8 cellular contexts compared by ENCODE assay signal in genomic region chr18:8704361-8705279, GRCh38. TPM values are rescaled to one million over a fixed set of nuclear protein-coding genes. Genes with fewer than 3 reads are reported as not detected.
DNase-seq lines count a peak whose midpoint lies in the region; ATAC-seq and TF ChIP-seq lines count a peak whose summit lies in the region.

No MANE protein-coding gene starts in this region.

- no peaks in the 10 kb centered on the region for H3K9me3 Mint-ChIP-seq in activated naive CD8-positive, alpha-beta T cell treated with anti-CD3 and anti-CD28 coated beads, Interleukin-2, amount 50 U/mL, for 24 hours

- DNase-seq in GM10248 (ENCODE audit: extremely low spot score) = peak; percentile 96
- DNase-seq in NCI-H1092 treated with DMSO at 0.1 percent for 48 hours (lab: John Stamatoyannopoulos, UW) = peak; percentile 89
- DNase-seq in SW 1271 (lab: John Stamatoyannopoulos, UW) = peak; percentile 61 to 63
- DNase-seq in activated naive CD8-positive, alpha-beta T cell treated with anti-CD3 and anti-CD28 coated beads, Interleukin-2, amount 50 U/mL, for 24 hours = peak; percentile 88
- peak; percentile 91 for DNase-seq in cardiac septum (ENCODE audit: low spot score)
- peak; percentile 78 for DNase-seq in pons (ENCODE audit: low spot score)
- peak; percentile 74 to 80 for DNase-seq in tibial nerve (ENCODE audit: low spot score in 2 of 2)

- H3K9me3 ChIP-seq in tibial nerve = no peaks in the 10 kb centered on the region

- H3K4me3 ChIP-seq in tibial nerve = peak overlapping the region; percentile 72 to 81 (median 78)

- peak; percentile 84 for ATAC-seq in HG02678 (IDR thresholded peaks at IDR 0.05; ENCODE audit: unreplicated experiment)
- peak; percentile 90 for ATAC-seq in activated naive CD8-positive, alpha-beta T cell treated with anti-CD3 and anti-CD28 coated beads, Interleukin-2, amount 50 U/mL, for 24 hours

- POLR2A ChIA-PET in GM10248 (lab: Yijun Ruan, JAX) = no interaction called here

- H3K4me1 Mint-ChIP-seq in activated naive CD8-positive, alpha-beta T cell treated with anti-CD3 and anti-CD28 coated beads, Interleukin-2, amount 50 U/mL, for 24 hours = peaks cover 16% of the 10 kb centered on the region

- H3K27me3 ChIP-seq in tibial nerve = no peaks in the 10 kb centered on the region

- TF ChIP-seq CTCF in GM10248 (IDR thresholded peaks at IDR 0.05; ENCODE audit: control extremely low read depth, extremely low read depth, low read depth, missing control alignments) = no peak
- peak in 1 of 5 experiments; percentile 41 for TF ChIP-seq CTCF in tibial nerve (IDR thresholded peaks at IDR 0.05)

- intact Hi-C loops in cardiac septum (cut with DNase I) = no loop called here

- WGBS in tibial nerve, 2 donors = 6 to 14% methylated on average over 30 to 34 of the region's 71 CpGs

- CTCF ChIA-PET in GM10248 (lab: Yijun Ruan, JAX) = interaction anchor here (0.6 to 1.3 kb wide), 3 partner anchors 9 to 968 kb away, joined by 3 to 6 read pairs (median 3); no protein-coding TSS in a partner anchor

- TF ChIP-seq POLR2A in tibial nerve (IDR thresholded peaks at IDR 0.05) = peak; percentile 35 to 60

- peaks cover 0 to 29% (median 9%) of the 10 kb centered on the region in 4 donors for H3K4me1 ChIP-seq in tibial nerve

- peak overlapping the region; percentile 83 to 90 (median 88) for H3K27ac ChIP-seq in tibial nerve

- TF ChIP-seq EP300 in tibial nerve (IDR thresholded peaks at IDR 0.05) = peak in 1 of 2 donors; percentile 74

- no peaks in the 10 kb centered on the region for H3K36me3 Mint-ChIP-seq in activated naive CD8-positive, alpha-beta T cell treated with anti-CD3 and anti-CD28 coated beads, Interleukin-2, amount 50 U/mL, for 24 hours (ENCODE audit: low read depth)

- peak overlapping the region; percentile 54 for H3K27ac Mint-ChIP-seq in activated naive CD8-positive, alpha-beta T cell treated with anti-CD3 and anti-CD28 coated beads, Interleukin-2, amount 50 U/mL, for 24 hours

- peaks cover 59% of the 10 kb centered on the region for H3K27me3 Mint-ChIP-seq in activated naive CD8-positive, alpha-beta T cell treated with anti-CD3 and anti-CD28 coated beads, Interleukin-2, amount 50 U/mL, for 24 hours

- no peaks in the 10 kb centered on the region for H3K36me3 ChIP-seq in tibial nerve

- peak overlapping the region; percentile 80 for H3K4me3 Mint-ChIP-seq in activated naive CD8-positive, alpha-beta T cell treated with anti-CD3 and anti-CD28 coated beads, Interleukin-2, amount 50 U/mL, for 24 hours

RNA-seq across cellular contexts. Expression of gene MTCL1, which starts 0.7 kb away (rescaled TPM):
- total RNA-seq in cardiac septum (16.3 TPM), tibial nerve (10 to 100 TPM in 1 of 4 donors, 1 to 10 TPM in 3; 4.6 to 18.3 (median 5.3) TPM)

Comparison
In these comparisons a context has a peak if more than half of its experiments do, and no peak if none do; other contexts are left out.
1. Peak in every context shown above with its lines: DNase-seq, ATAC-seq, H3K4me3 ChIP-seq and H3K27ac ChIP-seq.